In genomic region chr2:72665448-72665847, GRCh38 we compare ENCODE assay signal across 27 cellular contexts.
"Had no signal": no experiment of that assay in that cellular context is flagged by ENCODE, and none has a peak within 500 bp of the region (broad histone marks: within the 10 kb centered on the region; RNA-seq: fewer than 3 reads in every experiment).

No MANE protein-coding gene starts in this region.

- H3K36me3 ChIP-seq: stomach, thoracic aorta, thyroid gland, transverse colon, upper lobe of left lung, upper lobe of right lung, uterus, vagina had no signal

- H3K9me3 ChIP-seq: testis, thyroid gland had no signal

- H3K4me3 ChIP-seq: stomach, suprapubic skin, testis, thoracic aorta, thyroid gland, tibial artery, tibial nerve, transverse colon, upper lobe of left lung, upper lobe of right lung, uterus, vagina had no signal

- H3K27ac ChIP-seq: stomach, suprapubic skin, testis, thoracic aorta, thyroid gland, tibial artery, tibial nerve, transverse colon, upper lobe of left lung, upper lobe of right lung, uterus, vagina had no signal

- H3K4me1 ChIP-seq: stomach, suprapubic skin, testis, thyroid gland, tibial artery, tibial nerve, transverse colon, upper lobe of left lung, upper lobe of right lung, uterus, vagina had no signal

- ATAC-seq: stimulated activated effector memory CD8-positive, alpha-beta T cell treated with anti-CD3 and anti-CD28 coated beads, Interleukin-12 subunit alpha, Interleukin-12 subunit beta, amount 100 ng/mL, for 72 hours; stimulated activated memory B cell treated with anti-CD40 and anti-IgM and Interleukin-4, amounts not matched to agents 10 μg/mL and 1 μg/mL and 100 μg/mL, for 72 hours; stimulated activated naive B cell treated with anti-CD40 and anti-IgM and Interleukin-4, amounts not matched to agents 10 μg/mL and 1 μg/mL and 100 μg/mL, for 72 hours; stimulated activated naive CD8-positive, alpha-beta T cell treated with anti-CD3 and anti-CD28 coated beads, Interleukin-15, amount 100 ng/mL, for 72 hours; stimulated activated naive CD8-positive, alpha-beta T cell treated with anti-CD3 and anti-CD28 coated beads, Interleukin-15, Interleukin-2, amounts not matched to agents 100 U/mL and 50 U/mL, for 24 hours; upper lobe of right lung had no signal

- FAIRE-seq: urothelium cell line had no signal

- DNase-seq: stimulated activated CD4-positive, alpha-beta T cell treated with anti-CD3 and anti-CD28 coated beads, Interleukin-2, amount 100 ng/mL, for 48 hours; stimulated activated CD4-positive, alpha-beta T cell treated with anti-CD3 and anti-CD28 coated beads, Interleukin-4, amount 100 ng/mL, for 1 hour; stimulated activated CD4-positive, alpha-beta T cell treated with anti-CD3 and anti-CD28 coated beads, Interleukin-4, amount 100 ng/mL, for 24 hours; stimulated activated CD4-positive, alpha-beta T cell treated with anti-CD3 and anti-CD28 coated beads, Interleukin-4, amount 100 ng/mL, for 4 hours; stimulated activated CD8-positive, alpha-beta memory T cell treated with anti-CD3 and anti-CD28 coated beads, Interleukin-4, amount 100 ng/mL, for 48 hours; stimulated activated naive B cell treated with anti-CD40 and anti-IgM and Interleukin-4, amounts not matched to agents 10 μg/mL and 1 μg/mL and 100 μg/mL, for 72 hours; stimulated activated naive CD4-positive, alpha-beta T cell; stimulated activated naive CD4-positive, alpha-beta T cell treated with Interleukin-2 at 50 U/mL for 16 hours; stimulated activated naive CD8-positive, alpha-beta T cell treated with anti-CD3 and anti-CD28 coated beads, Interleukin-15, amount 100 ng/mL, for 72 hours; stimulated activated naive CD8-positive, alpha-beta T cell treated with anti-CD3 and anti-CD28 coated beads, Interleukin-15, Interleukin-2, amounts not matched to agents 100 U/mL and 50 U/mL, for 24 hours; stomach; substantia nigra; testis; thyroid gland; tibial artery; transverse colon; trophoblast cell; upper lobe of right lung; uterus had no signal

- H3K27me3 ChIP-seq: stomach, suprapubic skin, testis, thyroid gland, tibial artery, tibial nerve, transverse colon, upper lobe of left lung, upper lobe of right lung, uterus, vagina had no signal
